Comparison of ENCODE assay signal across 3 cellular contexts in genomic region chr6:24671077-24671476, GRCh38. TPM values are rescaled to one million over a fixed set of nuclear protein-coding genes. Genes with fewer than 3 reads are reported as not detected.
"Had no signal": no experiment of that assay in that cellular context is flagged by ENCODE, and none has a peak within 500 bp of the region (broad histone marks: within the 10 kb centered on the region; RNA-seq: fewer than 3 reads in every experiment).

No MANE protein-coding gene starts in this region.

RNA-seq across cellular contexts. Expression of gene KIAA0319, which starts 25.1 kb away (rescaled TPM):
- total RNA-seq: HepG2, HT1080, IMR-90 had no signal
- polyA plus RNA-seq: HepG2, IMR-90 had no signal
